In genomic region chr2:215083146-215083545, GRCh38 we compare ENCODE assay signal across 3 cellular contexts.
A peak's percentile ranks its signal among the peaks of the same experiment; 100 is the strongest.
TF ChIP-seq lines count a peak whose summit lies in the region.

No MANE protein-coding gene starts in this region.

TF ChIP-seq in GM23338, 12 proteins besides CTCF, POLR2A, EP300 and RAD21 (continued from another document):
- no peak for TF ChIP-seq STAT1 (IDR thresholded peaks at IDR 0.05; ENCODE audit: unreplicated experiment)
- no peak for TF ChIP-seq ZNF114 (CRISPR knock-in tag; IDR thresholded peaks at IDR 0.05)
- no peak for TF ChIP-seq JUNB (IDR thresholded peaks at IDR 0.05; ENCODE audit: unreplicated experiment)

TF ChIP-seq in H1, 55 proteins besides CTCF, POLR2A, EP300 and RAD21 (continued from another document):
- TF ChIP-seq CREB1 (IDR thresholded peaks at IDR 0.05): 0 out of 2 replicates have a peak, but pooled peaks have one; percentile 21
- no peak for TF ChIP-seq KDM4A (IDR thresholded peaks at IDR 0.05; ENCODE audit: low read depth, low read length, severe bottlenecking)
- no peak for TF ChIP-seq EZH2 (IDR thresholded peaks at IDR 0.05; ENCODE audit: low read depth, low read length, severe bottlenecking)
- no peak for TF ChIP-seq GABPA (IDR thresholded peaks at IDR 0.05; ENCODE audit: borderline replicate concordance, insufficient read depth, low read length)
- no peak for TF ChIP-seq CBX8 (IDR thresholded peaks at IDR 0.05; ENCODE audit: borderline replicate concordance, low read depth, low read length)

TF ChIP-seq in GM12891, 5 proteins besides CTCF, POLR2A, EP300 and RAD21 (continued from another document):
- TF ChIP-seq SPI1 (IDR thresholded peaks at IDR 0.05; ENCODE audit: low read depth, low read length) (no peak), POU2F2 (IDR thresholded peaks at IDR 0.05; ENCODE audit: low read depth, low read length) (no peak)
